Comparison of ENCODE assay signal across 18 cellular contexts in genomic region chr1:10628685-10629084, GRCh38.
A peak's percentile ranks its signal among the peaks of the same experiment; 100 is the strongest.
DNase-seq lines count a peak whose midpoint lies in the region; ATAC-seq and TF ChIP-seq lines count a peak whose summit lies in the region.
"Had no signal": no experiment of that assay in that cellular context is flagged by ENCODE, and none has a peak within 500 bp of the region (broad histone marks: within the 10 kb centered on the region; RNA-seq: fewer than 3 reads in every experiment).

No MANE protein-coding gene starts in this region.

- DNase-seq in NCI-H446 treated with DMSO at 0.1 percent for 48 hours (lab: John Stamatoyannopoulos, UW) (peak; percentile 18), cerebellum (ENCODE audit: low spot score) (peak; percentile 73), islet precursor cell (peak; percentile 26), stomach (peak; percentile 93), OCI-LY7 (ENCODE audit: low spot score) (no peak), erythroblast (lab: John Stamatoyannopoulos, UW) (no peak)
- no peak for DNase-seq in stimulated activated naive B cell treated with anti-CD40 and anti-IgM and Interleukin-4, amounts not matched to agents 10 μg/mL and 1 μg/mL and 100 μg/mL, for 72 hours
- DNase-seq: activated CD8-positive, alpha-beta memory T cell treated with anti-CD3 and anti-CD28 coated beads for 24 hours; activated gamma-delta T cell treated with Interleukin-2 at 50 U/mL for 16 hours; cerebellar nuclear complex; GM23248; Kasumi-1; NCI-H2029; SJCRH30; stimulated activated CD4-positive, alpha-beta T cell treated with anti-CD3 and anti-CD28 coated beads, Interleukin-2, amount 100 ng/mL, for 48 hours had no signal

- H3K4me1 ChIP-seq in stomach (peaks cover 21 to 63% (median 56%) of the 10 kb centered on the region in 4 donors), OCI-LY7 (ENCODE audit: insufficient read depth, low read length, poor library complexity, severe bottlenecking) (no peaks in the 10 kb centered on the region)
- H3K4me1 ChIP-seq: SJCRH30 had no signal

- H3K27ac Mint-ChIP-seq in stimulated activated naive B cell treated with anti-CD40 and anti-IgM and Interleukin-4, amounts not matched to agents 10 μg/mL and 1 μg/mL and 100 μg/mL, for 72 hours: no peak overlapping the region
- H3K27ac Mint-ChIP-seq: progenitor cell of endocrine pancreas had no signal

- intact Hi-C loops in stomach (cut with DNase I; ENCODE audit: low total_unique reads) (no loop called here), OCI-LY7 (cut with micrococcal nuclease; ENCODE audit: unreplicated experiment) (no loop called here)

- POLR2A ChIA-PET in OCI-LY7 (lab: Charles Lee): interaction anchor here (0.5 kb wide), 1 partner anchor 356 kb away, joined by 7 read pairs; no protein-coding TSS in a partner anchor

- TF ChIP-seq CTCF in stomach (IDR thresholded peaks at IDR 0.05) (no peak), OCI-LY7 (conservative IDR thresholded peaks at IDR 0.05; ENCODE audit: low read length) (no peak)

- BruUV-seq in OCI-LY7 (replicated peaks; lab: Mats Ljungman, UMichigan): no TSS peak

- H4K20me1 ChIP-seq in OCI-LY7 (ENCODE audit: insufficient read depth, low read length): no peaks in the 10 kb centered on the region

- ATAC-seq in stimulated activated naive B cell treated with anti-CD40 and anti-IgM and Interleukin-4, amounts not matched to agents 10 μg/mL and 1 μg/mL and 100 μg/mL, for 72 hours (replicated peaks): no peak
- ATAC-seq in GM18502 (IDR thresholded peaks at IDR 0.05; ENCODE audit: poor library complexity, unreplicated experiment): no peak

- no peaks in the 10 kb centered on the region for H3K79me2 ChIP-seq in OCI-LY7 (ENCODE audit: insufficient read depth, low read depth, low read length)

- no peak overlapping the region for H3K4me3 Mint-ChIP-seq in stimulated activated naive B cell treated with anti-CD40 and anti-IgM and Interleukin-4, amounts not matched to agents 10 μg/mL and 1 μg/mL and 100 μg/mL, for 72 hours

- peak overlapping the region; percentile 20 to 83 (median 70) for H3K27ac ChIP-seq in stomach
- H3K27ac ChIP-seq in OCI-LY7 (ENCODE audit: low read depth, low read length, poor library complexity, severe bottlenecking): no peak overlapping the region
- H3K27ac ChIP-seq: epithelial cell of prostate, GM23248, SJCRH30 had no signal

- H3K9me3 ChIP-seq in stomach (no peaks in the 10 kb centered on the region), OCI-LY7 (ENCODE audit: low read length) (no peaks in the 10 kb centered on the region)
- H3K9me3 ChIP-seq: SJCRH30 had no signal

- no peaks in the 10 kb centered on the region for H3K9me3 Mint-ChIP-seq in stimulated activated naive B cell treated with anti-CD40 and anti-IgM and Interleukin-4, amounts not matched to agents 10 μg/mL and 1 μg/mL and 100 μg/mL, for 72 hours

- peaks cover 26 to 33% of the 10 kb centered on the region in 2 donors for H3K36me3 Mint-ChIP-seq in stimulated activated naive B cell treated with anti-CD40 and anti-IgM and Interleukin-4, amounts not matched to agents 10 μg/mL and 1 μg/mL and 100 μg/mL, for 72 hours

- H2AFZ ChIP-seq in OCI-LY7 (ENCODE audit: low read length): no peak overlapping the region
- H2AFZ ChIP-seq: GM23248 had no signal

- H3K4me3 ChIP-seq in stomach (no peak overlapping the region), OCI-LY7 (ENCODE audit: low read depth, low read length, poor library complexity, severe bottlenecking) (no peak overlapping the region)
- H3K4me3 ChIP-seq: GM23248, SJCRH30 had no signal

- no peaks in the 10 kb centered on the region for H3K9me2 ChIP-seq in OCI-LY7 (ENCODE audit: insufficient read depth, low read length)

- WGBS in stomach, 5 donors: 34 to 40% (median 35%) methylated on average over 4 to 7 of the region's 7 CpGs

- no peaks in the 10 kb centered on the region for H3K27me3 ChIP-seq in stomach
- H3K27me3 ChIP-seq: SJCRH30 had no signal

- H3K27me3 Mint-ChIP-seq in stimulated activated naive B cell treated with anti-CD40 and anti-IgM and Interleukin-4, amounts not matched to agents 10 μg/mL and 1 μg/mL and 100 μg/mL, for 72 hours: no peaks in the 10 kb centered on the region
- H3K27me3 Mint-ChIP-seq: progenitor cell of endocrine pancreas had no signal

- TF ChIP-seq POLR2A in stomach (IDR thresholded peaks at IDR 0.05) (no peak), erythroblast (IDR thresholded peaks at IDR 0.05; ENCODE audit: low read length) (no peak)

- CTCF ChIA-PET in OCI-LY7 (lab: Charles Lee; ENCODE audit: unreplicated experiment): no interaction called here

- H3K36me3 ChIP-seq in stomach: peaks cover 0 to 60% (median 46%) of the 10 kb centered on the region in 4 donors
- no peaks in the 10 kb centered on the region for H3K36me3 ChIP-seq in OCI-LY7 (ENCODE audit: insufficient read depth, low read length)
- H3K36me3 ChIP-seq: SJCRH30 had no signal

- H3K4me2 ChIP-seq in OCI-LY7 (ENCODE audit: low read length): no peak overlapping the region

- no peaks in the 10 kb centered on the region for H3K4me1 Mint-ChIP-seq in stimulated activated naive B cell treated with anti-CD40 and anti-IgM and Interleukin-4, amounts not matched to agents 10 μg/mL and 1 μg/mL and 100 μg/mL, for 72 hours

- TF ChIP-seq EP300 in stomach (IDR thresholded peaks at IDR 0.05): no peak

Comparison
In these comparisons a context has a peak if more than half of its experiments do, and no peak if none do; other contexts are left out.
1. DNase-seq: peak in NCI-H446 treated with DMSO at 0.1 percent for 48 hours (single experiment), cerebellum (single experiment), islet precursor cell (single experiment) and stomach (single experiment); none in OCI-LY7 (single experiment), erythroblast (0 of 2) and stimulated activated naive B cell treated with anti-CD40 and anti-IgM and Interleukin-4, amounts not matched to agents 10 μg/mL and 1 μg/mL and 100 μg/mL, for 72 hours (single experiment).